1 cellular context compared by ENCODE assay signal in the genomic region with DNA sequence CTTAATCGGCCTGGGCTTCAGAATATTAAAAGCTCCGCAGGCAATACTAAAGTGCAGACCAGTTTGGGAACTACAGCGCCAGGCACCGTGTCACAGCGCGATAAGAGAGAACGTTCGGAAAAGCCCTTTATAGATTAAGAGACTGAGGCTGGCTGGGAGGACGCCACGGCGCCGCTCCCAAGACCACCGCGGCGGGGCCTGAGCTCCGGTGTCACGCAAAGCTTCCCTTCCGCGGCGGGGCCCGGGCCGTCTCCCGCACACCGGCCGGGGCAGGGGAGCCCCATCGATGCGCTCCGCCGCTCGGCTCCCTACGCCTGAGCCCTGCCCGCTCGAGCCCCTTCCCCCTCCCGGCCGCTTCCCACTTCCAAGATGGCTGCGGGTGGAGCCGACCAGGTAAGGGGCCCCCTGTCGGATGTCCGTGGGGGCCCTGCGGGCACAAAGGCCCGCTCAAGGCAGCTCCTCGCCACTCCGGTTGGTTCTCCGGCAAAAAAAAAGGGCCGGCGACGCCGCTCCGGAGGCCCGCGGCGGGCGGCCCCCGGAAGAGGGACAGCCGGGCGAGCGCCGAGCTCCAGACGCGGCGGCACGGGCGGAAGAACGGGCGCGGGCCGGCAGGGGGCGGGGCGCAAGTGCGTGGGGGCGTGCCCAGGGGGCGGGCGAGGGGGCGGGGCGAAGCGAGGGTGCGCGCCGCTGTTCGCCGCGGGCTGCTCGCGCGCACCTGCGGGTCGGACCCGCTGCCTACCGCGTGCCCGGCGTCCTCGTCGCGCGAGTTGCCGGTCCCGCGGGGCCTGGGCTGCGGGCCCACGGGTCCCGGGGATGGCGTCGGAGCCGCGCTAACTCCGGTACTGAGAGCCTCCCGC.
A peak's percentile ranks its signal among the peaks of the same experiment; 100 is the strongest.
TF ChIP-seq lines count a peak whose summit lies in the region.

A gene with protein sequence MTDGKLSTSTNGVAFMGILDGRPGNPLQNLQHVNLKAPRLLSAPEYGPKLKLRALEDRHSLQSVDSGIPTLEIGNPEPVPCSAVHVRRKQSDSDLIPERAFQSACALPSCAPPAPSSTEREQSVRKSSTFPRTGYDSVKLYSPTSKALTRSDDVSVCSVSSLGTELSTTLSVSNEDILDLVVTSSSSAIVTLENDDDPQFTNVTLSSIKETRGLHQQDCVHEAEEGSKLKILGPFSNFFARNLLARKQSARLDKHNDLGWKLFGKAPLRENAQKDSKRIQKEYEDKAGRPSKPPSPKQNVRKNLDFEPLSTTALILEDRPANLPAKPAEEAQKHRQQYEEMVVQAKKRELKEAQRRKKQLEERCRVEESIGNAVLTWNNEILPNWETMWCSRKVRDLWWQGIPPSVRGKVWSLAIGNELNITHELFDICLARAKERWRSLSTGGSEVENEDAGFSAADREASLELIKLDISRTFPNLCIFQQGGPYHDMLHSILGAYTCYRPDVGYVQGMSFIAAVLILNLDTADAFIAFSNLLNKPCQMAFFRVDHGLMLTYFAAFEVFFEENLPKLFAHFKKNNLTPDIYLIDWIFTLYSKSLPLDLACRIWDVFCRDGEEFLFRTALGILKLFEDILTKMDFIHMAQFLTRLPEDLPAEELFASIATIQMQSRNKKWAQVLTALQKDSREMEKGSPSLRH (plus strand): TSS at position 714 of the 857 bp plus-strand sequence. CDS start 13,564 bp downstream, outside the sequence.

TF ChIP-seq in K562, 482 proteins besides CTCF, POLR2A, EP300 and RAD21 (continued from another document and continues in another):
- TF ChIP-seq, protein P1, sequence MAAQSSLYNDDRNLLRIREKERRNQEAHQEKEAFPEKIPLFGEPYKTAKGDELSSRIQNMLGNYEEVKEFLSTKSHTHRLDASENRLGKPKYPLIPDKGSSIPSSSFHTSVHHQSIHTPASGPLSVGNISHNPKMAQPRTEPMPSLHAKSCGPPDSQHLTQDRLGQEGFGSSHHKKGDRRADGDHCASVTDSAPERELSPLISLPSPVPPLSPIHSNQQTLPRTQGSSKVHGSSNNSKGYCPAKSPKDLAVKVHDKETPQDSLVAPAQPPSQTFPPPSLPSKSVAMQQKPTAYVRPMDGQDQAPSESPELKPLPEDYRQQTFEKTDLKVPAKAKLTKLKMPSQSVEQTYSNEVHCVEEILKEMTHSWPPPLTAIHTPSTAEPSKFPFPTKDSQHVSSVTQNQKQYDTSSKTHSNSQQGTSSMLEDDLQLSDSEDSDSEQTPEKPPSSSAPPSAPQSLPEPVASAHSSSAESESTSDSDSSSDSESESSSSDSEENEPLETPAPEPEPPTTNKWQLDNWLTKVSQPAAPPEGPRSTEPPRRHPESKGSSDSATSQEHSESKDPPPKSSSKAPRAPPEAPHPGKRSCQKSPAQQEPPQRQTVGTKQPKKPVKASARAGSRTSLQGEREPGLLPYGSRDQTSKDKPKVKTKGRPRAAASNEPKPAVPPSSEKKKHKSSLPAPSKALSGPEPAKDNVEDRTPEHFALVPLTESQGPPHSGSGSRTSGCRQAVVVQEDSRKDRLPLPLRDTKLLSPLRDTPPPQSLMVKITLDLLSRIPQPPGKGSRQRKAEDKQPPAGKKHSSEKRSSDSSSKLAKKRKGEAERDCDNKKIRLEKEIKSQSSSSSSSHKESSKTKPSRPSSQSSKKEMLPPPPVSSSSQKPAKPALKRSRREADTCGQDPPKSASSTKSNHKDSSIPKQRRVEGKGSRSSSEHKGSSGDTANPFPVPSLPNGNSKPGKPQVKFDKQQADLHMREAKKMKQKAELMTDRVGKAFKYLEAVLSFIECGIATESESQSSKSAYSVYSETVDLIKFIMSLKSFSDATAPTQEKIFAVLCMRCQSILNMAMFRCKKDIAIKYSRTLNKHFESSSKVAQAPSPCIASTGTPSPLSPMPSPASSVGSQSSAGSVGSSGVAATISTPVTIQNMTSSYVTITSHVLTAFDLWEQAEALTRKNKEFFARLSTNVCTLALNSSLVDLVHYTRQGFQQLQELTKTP (IDR thresholded peaks at IDR 0.05; ENCODE audit: low read depth in 1 of 2, partially characterized antibody in 2 of 2), result no peak
- TF ChIP-seq SMC3 (conservative IDR thresholded peaks at IDR 0.05; ENCODE audit: insufficient read depth, low read depth, low read length) (no peak), POLR2AphosphoS5 (IDR thresholded peaks at IDR 0.05; ENCODE audit: control insufficient read depth, insufficient read depth, low read depth, low read length) (peak; percentile 60), HLTF (IDR thresholded peaks at IDR 0.05) (no peak), HNRNPUL1 (IDR thresholded peaks at IDR 0.05; ENCODE audit: low read length) (no peak), ZNF668 (CRISPR knock-in tag; IDR thresholded peaks at IDR 0.05) (no peak), RBBP5 (IDR thresholded peaks at IDR 0.05; ENCODE audit: borderline replicate concordance, insufficient read depth, low read length, poor library complexity, severe bottlenecking) (peak; percentile 97), NCOR1 (IDR thresholded peaks at IDR 0.05) (no peak), ZNF507 (tag; conservative IDR thresholded peaks at IDR 0.05) (no peak), FOSL1 (tag; conservative IDR thresholded peaks at IDR 0.05) (no peak), L3MBTL2 (IDR thresholded peaks at IDR 0.05) (peak; percentile 73; the same call in 1 of the 2 replicates), XRCC3 (IDR thresholded peaks at IDR 0.05) (no peak), MEF2A (IDR thresholded peaks at IDR 0.05; ENCODE audit: control insufficient read depth, low read depth, low read length) (no peak), PRMT5 (CRISPR knock-in tag; IDR thresholded peaks at IDR 0.05) (no peak), HMG20B (CRISPR knock-in tag; IDR thresholded peaks at IDR 0.05) (no peak), MIER1 (IDR thresholded peaks at IDR 0.05; ENCODE audit: low read depth) (no peak), RB1 (IDR thresholded peaks at IDR 0.05; ENCODE audit: low read depth) (peak; percentile 81), PCBP2 (IDR thresholded peaks at IDR 0.05; ENCODE audit: low read depth, low read length, poor library complexity, severe bottlenecking) (no peak), ZNF354B (CRISPR knock-in tag; IDR thresholded peaks at IDR 0.05) (no peak), SRSF9 (IDR thresholded peaks at IDR 0.05; ENCODE audit: borderline replicate concordance, low read depth, low read length) (no peak), NFIC (IDR thresholded peaks at IDR 0.05) (no peak), ZNF431 (CRISPR knock-in tag; IDR thresholded peaks at IDR 0.05) (no peak), SMAD3 (CRISPR knock-in tag; conservative IDR thresholded peaks at IDR 0.05) (no peak), NONO (IDR thresholded peaks at IDR 0.05; ENCODE audit: low read depth in 2 of 2, low read length in 1 of 2) (peak in 1 of 2 experiments; percentile 81; a peak in 2 of 4 replicates), CHD1 (IDR thresholded peaks at IDR 0.05; ENCODE audit: low read length) (no peak), HCFC1 (IDR thresholded peaks at IDR 0.05; ENCODE audit: low read depth, low read length) (peak; percentile 85), EP400 (IDR thresholded peaks at IDR 0.05) (no peak), BACH1 (tag; IDR thresholded peaks at IDR 0.05) (no peak), ZNF282 (CRISPR knock-in tag; IDR thresholded peaks at IDR 0.05) (no peak), KLF10 (CRISPR knock-in tag; IDR thresholded peaks at IDR 0.05) (no peak), SMARCA4 (IDR thresholded peaks at IDR 0.05) (0 out of 2 replicates have a peak, but pooled peaks have one; percentile 59), NFRKB (IDR thresholded peaks at IDR 0.05; ENCODE audit: low read depth) (peak; percentile 69; the same call in 1 of the 2 replicates), YY1 (IDR thresholded peaks at IDR 0.05; ENCODE audit: borderline replicate concordance in 1 of 3, control insufficient read depth in 1 of 3, extremely low read depth in 1 of 3, insufficient read depth in 3 of 3, insufficient read length in 1 of 3, insufficient replicate concordance in 2 of 3, low read depth in 1 of 3, low read length in 2 of 3) (peak; percentile 93 to 99 (median 97))
- TF ChIP-seq, protein P2, sequence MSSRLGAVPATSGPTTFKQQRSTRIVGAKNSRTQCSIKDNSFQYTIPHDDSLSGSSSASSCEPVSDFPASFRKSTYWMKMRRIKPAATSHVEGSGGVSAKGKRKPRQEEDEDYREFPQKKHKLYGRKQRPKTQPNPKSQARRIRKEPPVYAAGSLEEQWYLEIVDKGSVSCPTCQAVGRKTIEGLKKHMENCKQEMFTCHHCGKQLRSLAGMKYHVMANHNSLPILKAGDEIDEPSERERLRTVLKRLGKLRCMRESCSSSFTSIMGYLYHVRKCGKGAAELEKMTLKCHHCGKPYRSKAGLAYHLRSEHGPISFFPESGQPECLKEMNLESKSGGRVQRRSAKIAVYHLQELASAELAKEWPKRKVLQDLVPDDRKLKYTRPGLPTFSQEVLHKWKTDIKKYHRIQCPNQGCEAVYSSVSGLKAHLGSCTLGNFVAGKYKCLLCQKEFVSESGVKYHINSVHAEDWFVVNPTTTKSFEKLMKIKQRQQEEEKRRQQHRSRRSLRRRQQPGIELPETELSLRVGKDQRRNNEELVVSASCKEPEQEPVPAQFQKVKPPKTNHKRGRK (tag; IDR thresholded peaks at IDR 0.05), result no peak
- TF ChIP-seq, protein P3, sequence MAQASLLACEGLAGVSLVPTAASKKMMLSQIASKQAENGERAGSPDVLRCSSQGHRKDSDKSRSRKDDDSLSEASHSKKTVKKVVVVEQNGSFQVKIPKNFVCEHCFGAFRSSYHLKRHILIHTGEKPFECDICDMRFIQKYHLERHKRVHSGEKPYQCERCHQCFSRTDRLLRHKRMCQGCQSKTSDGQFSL (CRISPR knock-in tag; IDR thresholded peaks at IDR 0.05), result no peak
- TF ChIP-seq, protein P3 (tag; IDR thresholded peaks at IDR 0.05), result no peak
- TF ChIP-seq, protein P4, sequence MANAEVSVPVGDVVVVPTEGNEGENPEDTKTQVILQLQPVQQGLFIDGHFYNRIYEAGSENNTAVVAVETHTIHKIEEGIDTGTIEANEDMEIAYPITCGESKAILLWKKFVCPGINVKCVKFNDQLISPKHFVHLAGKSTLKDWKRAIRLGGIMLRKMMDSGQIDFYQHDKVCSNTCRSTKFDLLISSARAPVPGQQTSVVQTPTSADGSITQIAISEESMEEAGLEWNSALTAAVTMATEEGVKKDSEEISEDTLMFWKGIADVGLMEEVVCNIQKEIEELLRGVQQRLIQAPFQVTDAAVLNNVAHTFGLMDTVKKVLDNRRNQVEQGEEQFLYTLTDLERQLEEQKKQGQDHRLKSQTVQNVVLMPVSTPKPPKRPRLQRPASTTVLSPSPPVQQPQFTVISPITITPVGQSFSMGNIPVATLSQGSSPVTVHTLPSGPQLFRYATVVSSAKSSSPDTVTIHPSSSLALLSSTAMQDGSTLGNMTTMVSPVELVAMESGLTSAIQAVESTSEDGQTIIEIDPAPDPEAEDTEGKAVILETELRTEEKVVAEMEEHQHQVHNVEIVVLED (CRISPR knock-in tag; IDR thresholded peaks at IDR 0.05), result peak; percentile 79
- TF ChIP-seq, protein P5, sequence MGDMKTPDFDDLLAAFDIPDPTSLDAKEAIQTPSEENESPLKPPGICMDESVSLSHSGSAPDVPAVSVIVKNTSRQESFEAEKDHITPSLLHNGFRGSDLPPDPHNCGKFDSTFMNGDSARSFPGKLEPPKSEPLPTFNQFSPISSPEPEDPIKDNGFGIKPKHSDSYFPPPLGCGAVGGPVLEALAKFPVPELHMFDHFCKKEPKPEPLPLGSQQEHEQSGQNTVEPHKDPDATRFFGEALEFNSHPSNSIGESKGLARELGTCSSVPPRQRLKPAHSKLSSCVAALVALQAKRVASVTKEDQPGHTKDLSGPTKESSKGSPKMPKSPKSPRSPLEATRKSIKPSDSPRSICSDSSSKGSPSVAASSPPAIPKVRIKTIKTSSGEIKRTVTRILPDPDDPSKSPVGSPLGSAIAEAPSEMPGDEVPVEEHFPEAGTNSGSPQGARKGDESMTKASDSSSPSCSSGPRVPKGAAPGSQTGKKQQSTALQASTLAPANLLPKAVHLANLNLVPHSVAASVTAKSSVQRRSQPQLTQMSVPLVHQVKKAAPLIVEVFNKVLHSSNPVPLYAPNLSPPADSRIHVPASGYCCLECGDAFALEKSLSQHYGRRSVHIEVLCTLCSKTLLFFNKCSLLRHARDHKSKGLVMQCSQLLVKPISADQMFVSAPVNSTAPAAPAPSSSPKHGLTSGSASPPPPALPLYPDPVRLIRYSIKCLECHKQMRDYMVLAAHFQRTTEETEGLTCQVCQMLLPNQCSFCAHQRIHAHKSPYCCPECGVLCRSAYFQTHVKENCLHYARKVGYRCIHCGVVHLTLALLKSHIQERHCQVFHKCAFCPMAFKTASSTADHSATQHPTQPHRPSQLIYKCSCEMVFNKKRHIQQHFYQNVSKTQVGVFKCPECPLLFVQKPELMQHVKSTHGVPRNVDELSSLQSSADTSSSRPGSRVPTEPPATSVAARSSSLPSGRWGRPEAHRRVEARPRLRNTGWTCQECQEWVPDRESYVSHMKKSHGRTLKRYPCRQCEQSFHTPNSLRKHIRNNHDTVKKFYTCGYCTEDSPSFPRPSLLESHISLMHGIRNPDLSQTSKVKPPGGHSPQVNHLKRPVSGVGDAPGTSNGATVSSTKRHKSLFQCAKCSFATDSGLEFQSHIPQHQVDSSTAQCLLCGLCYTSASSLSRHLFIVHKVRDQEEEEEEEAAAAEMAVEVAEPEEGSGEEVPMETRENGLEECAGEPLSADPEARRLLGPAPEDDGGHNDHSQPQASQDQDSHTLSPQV (IDR thresholded peaks at IDR 0.05), result no peak
- TF ChIP-seq, protein P6, sequence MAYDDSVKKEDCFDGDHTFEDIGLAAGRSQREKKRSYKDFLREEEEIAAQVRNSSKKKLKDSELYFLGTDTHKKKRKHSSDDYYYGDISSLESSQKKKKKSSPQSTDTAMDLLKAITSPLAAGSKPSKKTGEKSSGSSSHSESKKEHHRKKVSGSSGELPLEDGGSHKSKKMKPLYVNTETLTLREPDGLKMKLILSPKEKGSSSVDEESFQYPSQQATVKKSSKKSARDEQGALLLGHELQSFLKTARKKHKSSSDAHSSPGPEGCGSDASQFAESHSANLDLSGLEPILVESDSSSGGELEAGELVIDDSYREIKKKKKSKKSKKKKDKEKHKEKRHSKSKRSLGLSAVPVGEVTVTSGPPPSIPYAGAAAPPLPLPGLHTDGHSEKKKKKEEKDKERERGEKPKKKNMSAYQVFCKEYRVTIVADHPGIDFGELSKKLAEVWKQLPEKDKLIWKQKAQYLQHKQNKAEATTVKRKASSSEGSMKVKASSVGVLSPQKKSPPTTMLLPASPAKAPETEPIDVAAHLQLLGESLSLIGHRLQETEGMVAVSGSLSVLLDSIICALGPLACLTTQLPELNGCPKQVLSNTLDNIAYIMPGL (CRISPR knock-in tag; IDR thresholded peaks at IDR 0.05), result peak; percentile 11; the same call in 1 of the 2 replicates
- TF ChIP-seq, protein P7, sequence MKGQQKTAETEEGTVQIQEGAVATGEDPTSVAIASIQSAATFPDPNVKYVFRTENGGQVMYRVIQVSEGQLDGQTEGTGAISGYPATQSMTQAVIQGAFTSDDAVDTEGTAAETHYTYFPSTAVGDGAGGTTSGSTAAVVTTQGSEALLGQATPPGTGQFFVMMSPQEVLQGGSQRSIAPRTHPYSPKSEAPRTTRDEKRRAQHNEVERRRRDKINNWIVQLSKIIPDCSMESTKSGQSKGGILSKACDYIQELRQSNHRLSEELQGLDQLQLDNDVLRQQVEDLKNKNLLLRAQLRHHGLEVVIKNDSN (CRISPR knock-in tag; IDR thresholded peaks at IDR 0.05), result no peak
- TF ChIP-seq, protein P8, sequence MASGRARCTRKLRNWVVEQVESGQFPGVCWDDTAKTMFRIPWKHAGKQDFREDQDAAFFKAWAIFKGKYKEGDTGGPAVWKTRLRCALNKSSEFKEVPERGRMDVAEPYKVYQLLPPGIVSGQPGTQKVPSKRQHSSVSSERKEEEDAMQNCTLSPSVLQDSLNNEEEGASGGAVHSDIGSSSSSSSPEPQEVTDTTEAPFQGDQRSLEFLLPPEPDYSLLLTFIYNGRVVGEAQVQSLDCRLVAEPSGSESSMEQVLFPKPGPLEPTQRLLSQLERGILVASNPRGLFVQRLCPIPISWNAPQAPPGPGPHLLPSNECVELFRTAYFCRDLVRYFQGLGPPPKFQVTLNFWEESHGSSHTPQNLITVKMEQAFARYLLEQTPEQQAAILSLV (tag; IDR thresholded peaks at IDR 0.05), result no peak
